ENCODE assay signal across 23 cellular contexts in genomic region chr6:20838113-20838512, GRCh38.
"Had no signal": no experiment of that assay in that cellular context is flagged by ENCODE, and none has a peak within 500 bp of the region (broad histone marks: within the 10 kb centered on the region; RNA-seq: fewer than 3 reads in every experiment).

No MANE protein-coding gene starts in this region.

- DNase-seq: activated B cell treated with CpG ODN at 0.5 μM for 24 hours; activated CD4-positive, alpha-beta memory T cell treated with anti-CD3 and anti-CD28 coated beads for 36 hours; activated CD4-positive, alpha-beta T cell treated with anti-CD3 and anti-CD28 coated beads for 1 hour; activated CD4-positive, alpha-beta T cell treated with anti-CD3 and anti-CD28 coated beads, Interleukin-2, amount 10 ng/mL, durations not matched to agents 7 days and 5 days; activated CD8-positive, alpha-beta memory T cell treated with anti-CD3 and anti-CD28 coated beads for 24 hours; activated effector memory CD4-positive, alpha-beta T cell treated with anti-CD3 and anti-CD28 coated beads, Interleukin-2, amount 50 U/mL, for 16 hours; activated naive CD4-positive, alpha-beta T cell treated with Interleukin-2 at 50 U/mL for 16 hours; activated naive CD8-positive, alpha-beta T cell treated with anti-CD3 and anti-CD28 coated beads for 36 hours; activated T-cell treated with anti-CD3 and anti-CD28 coated beads, Interleukin-2, amount 50 U/mL, for 4 hours; NCI-H1105 treated with DMSO at 0.1 percent for 48 hours; NCI-H1436 treated with DMSO at 0.1 percent for 48 hours; NCI-H187; NCI-H2081; NCI-H510A treated with DMSO at 0.1 percent for 48 hours; NCI-H69; Peyer's patch; Right ventricle myocardium superior; SW 1271 had no signal

- H3K4me1 ChIP-seq: Peyer's patch, SJSA1 had no signal

- FAIRE-seq: TTC549 had no signal

- ATAC-seq: activated T-cell treated with anti-CD3 and anti-CD28 coated beads, Interleukin-2, amount 50 U/mL, for 4 hours; SK-N-SH treated with all-trans-retinoic acid at 6 μM for 48 hours had no signal

- H3K4me3 Mint-ChIP-seq: activated B cell treated with CpG ODN at 0.5 μM for 24 hours; activated CD4-positive, alpha-beta memory T cell treated with anti-CD3 and anti-CD28 coated beads for 36 hours; activated CD4-positive, alpha-beta T cell treated with anti-CD3 and anti-CD28 coated beads, Interleukin-2, amount 10 ng/mL, durations not matched to agents 7 days and 5 days; activated naive CD8-positive, alpha-beta T cell treated with anti-CD3 and anti-CD28 coated beads for 36 hours; activated T-cell treated with anti-CD3 and anti-CD28 coated beads, Interleukin-2, amount 50 U/mL, for 4 hours had no signal

- H3K36me3 ChIP-seq: Peyer's patch, SJSA1 had no signal

- H3K9me3 Mint-ChIP-seq: activated B cell treated with CpG ODN at 0.5 μM for 24 hours; activated CD4-positive, alpha-beta memory T cell treated with anti-CD3 and anti-CD28 coated beads for 36 hours; activated naive CD8-positive, alpha-beta T cell treated with anti-CD3 and anti-CD28 coated beads for 36 hours had no signal

- H3K27ac ChIP-seq: coronary artery, Peyer's patch, RWPE1, SJSA1 had no signal

- H3K27me3 ChIP-seq: Peyer's patch, SJSA1 had no signal

- H3K4me3 ChIP-seq: coronary artery, Peyer's patch, SJSA1 had no signal

- H3K27ac Mint-ChIP-seq: activated B cell treated with CpG ODN at 0.5 μM for 24 hours; activated CD4-positive, alpha-beta memory T cell treated with anti-CD3 and anti-CD28 coated beads for 36 hours; activated CD4-positive, alpha-beta T cell treated with anti-CD3 and anti-CD28 coated beads, Interleukin-2, amount 10 ng/mL, durations not matched to agents 7 days and 5 days; activated naive CD8-positive, alpha-beta T cell treated with anti-CD3 and anti-CD28 coated beads for 36 hours had no signal

- H3K27me3 Mint-ChIP-seq: activated B cell treated with CpG ODN at 0.5 μM for 24 hours; activated CD4-positive, alpha-beta memory T cell treated with anti-CD3 and anti-CD28 coated beads for 36 hours; activated CD4-positive, alpha-beta T cell treated with anti-CD3 and anti-CD28 coated beads, Interleukin-2, amount 10 ng/mL, durations not matched to agents 7 days and 5 days; activated naive CD8-positive, alpha-beta T cell treated with anti-CD3 and anti-CD28 coated beads for 36 hours had no signal

- H3K9me3 ChIP-seq: Peyer's patch, SJSA1 had no signal

- H3K4me1 Mint-ChIP-seq: activated B cell treated with CpG ODN at 0.5 μM for 24 hours had no signal
